Comparison of ENCODE assay signal across 8 cellular contexts in genomic region chr7:90595801-90596683, GRCh38. TPM values are rescaled to one million over a fixed set of nuclear protein-coding genes. Genes with fewer than 3 reads are reported as not detected.
DNase-seq lines count a peak whose midpoint lies in the region; ATAC-seq and TF ChIP-seq lines count a peak whose summit lies in the region.

CDK14 (plus strand) TSS chr7:90596321; CDS start chr7:90596628, 307 bp downstream.

- peak; percentile 42 for TF ChIP-seq CTCF in epithelial cell of proximal tubule (conservative IDR thresholded peaks at IDR 0.05; ENCODE audit: low read depth, low read length)

- ATAC-seq in GM18873 (IDR thresholded peaks at IDR 0.05; ENCODE audit: low FRiP score, unreplicated experiment): peak; percentile 40
- peak; percentile 75 for ATAC-seq in HG03045 (IDR thresholded peaks at IDR 0.05; ENCODE audit: unreplicated experiment)

- no peaks in the 10 kb centered on the region for H3K9me3 ChIP-seq in mononuclear cell (ENCODE audit: low read depth, low read length)

- peak within 1 kb of the TSS; percentile 76 for H3K4me3 ChIP-seq in epithelial cell of proximal tubule (ENCODE audit: low read depth, low read length)
- H3K4me3 ChIP-seq in mononuclear cell (ENCODE audit: low read length): peak within 1 kb of the TSS; percentile 57

- H3K27me3 ChIP-seq in mononuclear cell (ENCODE audit: insufficient read depth, low read length): peaks cover 4% of the 10 kb centered on the region

- peaks cover 36% of the 10 kb centered on the region for H3K4me1 ChIP-seq in mononuclear cell (ENCODE audit: insufficient read depth, low read length)

- DNase-seq in CD1c-positive myeloid dendritic cell (ENCODE audit: extremely low spot score) (peak; percentile 95), NCI-H2227 treated with DMSO at 0.1 percent for 48 hours (lab: John Stamatoyannopoulos, UW) (peak; percentile 4), epithelial cell of proximal tubule (ENCODE audit: low read depth) (no peak), stromal cell of bone marrow (ENCODE audit: low read depth) (peak; percentile 54)
- DNase-seq in activated CD4-positive, CD25-positive, alpha-beta regulatory T cell treated with anti-CD3 and anti-CD28 coated beads, Interleukin-2, amount 50 U/mL, for 72 hours: peak; percentile 65

RNA-seq across cellular contexts. Expression of gene CDK14, which starts in this region (rescaled TPM):
- total RNA-seq in epithelial cell of proximal tubule (5.3 and 6.4 TPM in 2 replicates), mononuclear cell (11.1 TPM)
